15 cellular contexts compared by ENCODE assay signal in genomic region chr13:20263393-20264044, GRCh38. TPM values are rescaled to one million over a fixed set of nuclear protein-coding genes. Genes with fewer than 3 reads are reported as not detected.
A peak's percentile ranks its signal among the peaks of the same experiment; 100 is the strongest.
DNase-seq lines count a peak whose midpoint lies in the region; ATAC-seq lines count a peak whose summit lies in the region.
"Had no signal": no experiment of that assay in that cellular context is flagged by ENCODE, and none has a peak within 500 bp of the region (broad histone marks: within the 10 kb centered on the region; RNA-seq: fewer than 3 reads in every experiment).

No MANE protein-coding gene starts in this region.

- intact Hi-C loops in posterior cingulate gyrus (cut with DNase I): no loop called here

- DNase-seq in HT-29 (ENCODE audit: low spot score) (peak; percentile 89), SW480 (ENCODE audit: low spot score) (peak; percentile 26), left lobe of liver (ENCODE audit: low spot score) (no peak), mucosa of gallbladder (ENCODE audit: low spot score) (peak; percentile 39), posterior cingulate gyrus (no peak), retina (no peak), AML-193 (lab: John Stamatoyannopoulos, UW) (no peak)
- DNase-seq: BE2C; CD4-positive, alpha-beta memory T cell; COR-L47; GOT3; H9 had no signal

- ATAC-seq in left lobe of liver (peak; percentile 77), HG03025 (IDR thresholded peaks at IDR 0.05; ENCODE audit: low FRiP score, unreplicated experiment) (no peak)

RNA-seq across cellular contexts. Expression of gene GJB6, which starts 31.4 kb away (rescaled TPM):
- 0.99 and 1.9 TPM in 2 replicates for total RNA-seq in HT-29 (2014; rRNA removed; shearing (Covaris generic))
- not detected for total RNA-seq in left lobe of liver
- total RNA-seq in mucosa of gallbladder: 4.0 TPM
- total RNA-seq: G401, GM12878, H9 had no signal

Comparison
In these comparisons a context has a peak if more than half of its experiments do, and no peak if none do; other contexts are left out.
1. DNase-seq: peak in HT-29 (single experiment), SW480 (single experiment) and mucosa of gallbladder (single experiment); none in left lobe of liver (single experiment), posterior cingulate gyrus (0 of 10), retina (single experiment) and AML-193 (0 of 2).